ENCODE assay signal across 1 cellular context in the genomic region with DNA sequence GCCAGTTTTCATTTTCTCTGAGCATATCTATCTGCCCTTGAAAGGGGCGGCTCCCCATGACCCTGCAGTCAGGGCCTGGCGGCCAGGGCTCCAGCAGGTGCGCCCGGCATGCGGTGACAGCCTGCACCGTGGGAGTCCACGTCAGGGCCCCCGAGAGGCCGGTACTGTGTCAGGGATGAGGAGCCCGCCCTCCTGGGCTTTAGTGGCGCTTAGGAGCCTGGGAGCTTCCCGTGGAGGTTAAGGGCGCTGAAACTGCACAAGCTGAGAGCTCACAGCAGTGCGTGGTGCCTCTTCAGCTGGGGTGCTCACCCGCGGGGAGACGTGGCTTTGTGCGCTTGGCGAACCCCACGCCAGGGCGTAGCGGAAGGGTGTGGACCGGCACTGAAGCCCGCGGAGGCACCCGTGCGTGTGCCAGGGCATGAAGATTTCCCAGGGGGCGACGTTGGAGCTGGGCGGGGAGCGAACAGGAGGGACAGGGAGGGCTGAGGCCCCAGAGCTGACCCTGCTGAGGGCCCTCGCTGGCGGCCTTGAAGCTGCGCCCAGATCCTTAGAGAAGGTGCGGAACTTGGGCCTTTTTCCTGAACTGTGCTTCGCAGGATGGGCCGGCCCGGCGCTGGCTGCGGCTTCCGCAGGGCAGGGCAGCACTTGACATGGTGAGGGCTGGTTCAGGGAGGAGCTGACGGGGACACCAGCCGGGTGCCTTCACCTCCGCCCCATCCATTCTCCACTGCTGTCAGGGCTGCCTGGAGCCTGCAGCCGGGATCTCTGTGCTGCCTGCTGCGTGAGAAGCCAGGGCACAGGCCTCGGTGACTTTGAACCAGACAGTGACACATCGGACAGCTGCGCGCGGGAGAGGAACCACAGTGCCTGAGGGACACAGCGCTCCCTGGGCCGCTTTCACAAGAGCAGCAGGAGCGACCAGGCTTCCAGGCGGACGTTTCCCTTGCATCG.
A peak's percentile ranks its signal among the peaks of the same experiment; 100 is the strongest.
TF ChIP-seq lines count a peak whose summit lies in the region.

No MANE protein-coding gene starts in this region.

TF ChIP-seq in HepG2, 621 proteins besides CTCF, POLR2A, EP300 and RAD21 (continued from another document):
- TF ChIP-seq, protein P1, sequence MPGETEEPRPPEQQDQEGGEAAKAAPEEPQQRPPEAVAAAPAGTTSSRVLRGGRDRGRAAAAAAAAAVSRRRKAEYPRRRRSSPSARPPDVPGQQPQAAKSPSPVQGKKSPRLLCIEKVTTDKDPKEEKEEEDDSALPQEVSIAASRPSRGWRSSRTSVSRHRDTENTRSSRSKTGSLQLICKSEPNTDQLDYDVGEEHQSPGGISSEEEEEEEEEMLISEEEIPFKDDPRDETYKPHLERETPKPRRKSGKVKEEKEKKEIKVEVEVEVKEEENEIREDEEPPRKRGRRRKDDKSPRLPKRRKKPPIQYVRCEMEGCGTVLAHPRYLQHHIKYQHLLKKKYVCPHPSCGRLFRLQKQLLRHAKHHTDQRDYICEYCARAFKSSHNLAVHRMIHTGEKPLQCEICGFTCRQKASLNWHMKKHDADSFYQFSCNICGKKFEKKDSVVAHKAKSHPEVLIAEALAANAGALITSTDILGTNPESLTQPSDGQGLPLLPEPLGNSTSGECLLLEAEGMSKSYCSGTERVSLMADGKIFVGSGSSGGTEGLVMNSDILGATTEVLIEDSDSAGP (CRISPR knock-in tag; IDR thresholded peaks at IDR 0.05; ENCODE audit: borderline replicate concordance): peak; percentile 64; the same call in 1 of the 2 replicates
- TF ChIP-seq ZMYM4 (CRISPR knock-in tag; IDR thresholded peaks at IDR 0.05) (peak; percentile 27; the same call in 1 of the 2 replicates), FLYWCH1 (CRISPR knock-in tag; IDR thresholded peaks at IDR 0.05) (no peak), PITX1 (CRISPR knock-in tag; IDR thresholded peaks at IDR 0.05) (peak; percentile 5; the same call in 1 of the 2 replicates), ZNF772 (CRISPR knock-in tag; IDR thresholded peaks at IDR 0.05) (0 out of 2 replicates have a peak, but pooled peaks have one; percentile 66), ZNF761 (CRISPR knock-in tag; conservative IDR thresholded peaks at IDR 0.05) (0 out of 2 replicates have a peak, but pooled peaks have one; percentile 41), NKX3-1 (CRISPR knock-in tag; IDR thresholded peaks at IDR 0.05) (no peak), ZNF768 (CRISPR knock-in tag; IDR thresholded peaks at IDR 0.05) (peak; percentile 39; the same call in 1 of the 2 replicates), SOX5 (CRISPR knock-in tag; IDR thresholded peaks at IDR 0.05; ENCODE audit: borderline replicate concordance) (peak; percentile 36; the same call in 1 of the 2 replicates), CAMTA2 (CRISPR knock-in tag; IDR thresholded peaks at IDR 0.05; ENCODE audit: borderline replicate concordance) (no peak), ZNF777 (CRISPR knock-in tag; IDR thresholded peaks at IDR 0.05) (no peak; the same call in 1 of the 2 replicates), ZNF383 (CRISPR knock-in tag; IDR thresholded peaks at IDR 0.05; ENCODE audit: borderline replicate concordance) (no peak), ZBTB3 (CRISPR knock-in tag; IDR thresholded peaks at IDR 0.05; ENCODE audit: borderline replicate concordance, low read depth) (no peak), ZEB1 (IDR thresholded peaks at IDR 0.05; ENCODE audit: insufficient replicate concordance, low read depth) (no peak), ATM (IDR thresholded peaks at IDR 0.05; ENCODE audit: borderline replicate concordance) (no peak), HNRNPH1 (optimal IDR thresholded peaks at IDR 0.05; ENCODE audit: low read depth, low read length) (no peak), NRL (CRISPR knock-in tag; IDR thresholded peaks at IDR 0.05; ENCODE audit: borderline replicate concordance) (no peak), HNRNPL (IDR thresholded peaks at IDR 0.05; ENCODE audit: low read depth, low read length) (0 out of 2 replicates have a peak, but pooled peaks have one; percentile 30), ELF1 (CRISPR knock-in tag; IDR thresholded peaks at IDR 0.05) (no peak; the same call in 1 of the 2 replicates), DR1 (CRISPR knock-in tag; IDR thresholded peaks at IDR 0.05) (0 out of 2 replicates have a peak, but pooled peaks have one; percentile 40), NR2F6 (IDR thresholded peaks at IDR 0.05) (no peak), NR2F6 (CRISPR knock-in tag; IDR thresholded peaks at IDR 0.05) (no peak), ZNF674 (CRISPR knock-in tag; IDR thresholded peaks at IDR 0.05; ENCODE audit: low read depth) (no peak), RARA (CRISPR knock-in tag; IDR thresholded peaks at IDR 0.05) (no peak), GPN1 (CRISPR knock-in tag; IDR thresholded peaks at IDR 0.05; ENCODE audit: borderline replicate concordance) (no peak), SP5 (CRISPR knock-in tag; IDR thresholded peaks at IDR 0.05; ENCODE audit: borderline replicate concordance, low read depth) (no peak), ZNF329 (CRISPR knock-in tag; IDR thresholded peaks at IDR 0.05; ENCODE audit: low read depth) (no peak), MAFG (CRISPR knock-in tag; IDR thresholded peaks at IDR 0.05) (no peak), ZNF501 (CRISPR knock-in tag; IDR thresholded peaks at IDR 0.05) (peak; percentile 45; the same call in 1 of the 2 replicates), ZNF546 (CRISPR knock-in tag; conservative IDR thresholded peaks at IDR 0.05) (0 out of 2 replicates have a peak, but pooled peaks have one; percentile 30), HHEX (CRISPR knock-in tag; IDR thresholded peaks at IDR 0.05) (no peak)
- TF ChIP-seq, protein P2, sequence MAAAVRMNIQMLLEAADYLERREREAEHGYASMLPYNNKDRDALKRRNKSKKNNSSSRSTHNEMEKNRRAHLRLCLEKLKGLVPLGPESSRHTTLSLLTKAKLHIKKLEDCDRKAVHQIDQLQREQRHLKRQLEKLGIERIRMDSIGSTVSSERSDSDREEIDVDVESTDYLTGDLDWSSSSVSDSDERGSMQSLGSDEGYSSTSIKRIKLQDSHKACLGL (CRISPR knock-in tag; IDR thresholded peaks at IDR 0.05): peak; percentile 25; the same call in 1 of the 2 replicates
- TF ChIP-seq, protein P3, sequence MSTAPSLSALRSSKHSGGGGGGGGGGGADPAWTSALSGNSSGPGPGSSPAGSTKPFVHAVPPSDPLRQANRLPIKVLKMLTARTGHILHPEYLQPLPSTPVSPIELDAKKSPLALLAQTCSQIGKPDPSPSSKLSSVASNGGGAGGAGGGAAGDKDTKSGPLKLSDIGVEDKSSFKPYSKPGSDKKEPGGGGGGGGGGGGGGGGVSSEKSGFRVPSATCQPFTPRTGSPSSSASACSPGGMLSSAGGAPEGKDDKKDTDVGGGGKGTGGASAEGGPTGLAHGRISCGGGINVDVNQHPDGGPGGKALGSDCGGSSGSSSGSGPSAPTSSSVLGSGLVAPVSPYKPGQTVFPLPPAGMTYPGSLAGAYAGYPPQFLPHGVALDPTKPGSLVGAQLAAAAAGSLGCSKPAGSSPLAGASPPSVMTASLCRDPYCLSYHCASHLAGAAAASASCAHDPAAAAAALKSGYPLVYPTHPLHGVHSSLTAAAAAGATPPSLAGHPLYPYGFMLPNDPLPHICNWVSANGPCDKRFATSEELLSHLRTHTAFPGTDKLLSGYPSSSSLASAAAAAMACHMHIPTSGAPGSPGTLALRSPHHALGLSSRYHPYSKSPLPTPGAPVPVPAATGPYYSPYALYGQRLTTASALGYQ (CRISPR knock-in tag; IDR thresholded peaks at IDR 0.05): no peak
- TF ChIP-seq, protein P4, sequence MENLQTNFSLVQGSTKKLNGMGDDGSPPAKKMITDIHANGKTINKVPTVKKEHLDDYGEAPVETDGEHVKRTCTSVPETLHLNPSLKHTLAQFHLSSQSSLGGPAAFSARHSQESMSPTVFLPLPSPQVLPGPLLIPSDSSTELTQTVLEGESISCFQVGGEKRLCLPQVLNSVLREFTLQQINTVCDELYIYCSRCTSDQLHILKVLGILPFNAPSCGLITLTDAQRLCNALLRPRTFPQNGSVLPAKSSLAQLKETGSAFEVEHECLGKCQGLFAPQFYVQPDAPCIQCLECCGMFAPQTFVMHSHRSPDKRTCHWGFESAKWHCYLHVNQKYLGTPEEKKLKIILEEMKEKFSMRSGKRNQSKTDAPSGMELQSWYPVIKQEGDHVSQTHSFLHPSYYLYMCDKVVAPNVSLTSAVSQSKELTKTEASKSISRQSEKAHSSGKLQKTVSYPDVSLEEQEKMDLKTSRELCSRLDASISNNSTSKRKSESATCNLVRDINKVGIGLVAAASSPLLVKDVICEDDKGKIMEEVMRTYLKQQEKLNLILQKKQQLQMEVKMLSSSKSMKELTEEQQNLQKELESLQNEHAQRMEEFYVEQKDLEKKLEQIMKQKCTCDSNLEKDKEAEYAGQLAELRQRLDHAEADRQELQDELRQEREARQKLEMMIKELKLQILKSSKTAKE (CRISPR knock-in tag; IDR thresholded peaks at IDR 0.05; ENCODE audit: borderline replicate concordance): no peak
- TF ChIP-seq, protein P5, sequence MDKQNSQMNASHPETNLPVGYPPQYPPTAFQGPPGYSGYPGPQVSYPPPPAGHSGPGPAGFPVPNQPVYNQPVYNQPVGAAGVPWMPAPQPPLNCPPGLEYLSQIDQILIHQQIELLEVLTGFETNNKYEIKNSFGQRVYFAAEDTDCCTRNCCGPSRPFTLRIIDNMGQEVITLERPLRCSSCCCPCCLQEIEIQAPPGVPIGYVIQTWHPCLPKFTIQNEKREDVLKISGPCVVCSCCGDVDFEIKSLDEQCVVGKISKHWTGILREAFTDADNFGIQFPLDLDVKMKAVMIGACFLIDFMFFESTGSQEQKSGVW (CRISPR knock-in tag; IDR thresholded peaks at IDR 0.05; ENCODE audit: borderline replicate concordance): no peak
- TF ChIP-seq, protein P6, sequence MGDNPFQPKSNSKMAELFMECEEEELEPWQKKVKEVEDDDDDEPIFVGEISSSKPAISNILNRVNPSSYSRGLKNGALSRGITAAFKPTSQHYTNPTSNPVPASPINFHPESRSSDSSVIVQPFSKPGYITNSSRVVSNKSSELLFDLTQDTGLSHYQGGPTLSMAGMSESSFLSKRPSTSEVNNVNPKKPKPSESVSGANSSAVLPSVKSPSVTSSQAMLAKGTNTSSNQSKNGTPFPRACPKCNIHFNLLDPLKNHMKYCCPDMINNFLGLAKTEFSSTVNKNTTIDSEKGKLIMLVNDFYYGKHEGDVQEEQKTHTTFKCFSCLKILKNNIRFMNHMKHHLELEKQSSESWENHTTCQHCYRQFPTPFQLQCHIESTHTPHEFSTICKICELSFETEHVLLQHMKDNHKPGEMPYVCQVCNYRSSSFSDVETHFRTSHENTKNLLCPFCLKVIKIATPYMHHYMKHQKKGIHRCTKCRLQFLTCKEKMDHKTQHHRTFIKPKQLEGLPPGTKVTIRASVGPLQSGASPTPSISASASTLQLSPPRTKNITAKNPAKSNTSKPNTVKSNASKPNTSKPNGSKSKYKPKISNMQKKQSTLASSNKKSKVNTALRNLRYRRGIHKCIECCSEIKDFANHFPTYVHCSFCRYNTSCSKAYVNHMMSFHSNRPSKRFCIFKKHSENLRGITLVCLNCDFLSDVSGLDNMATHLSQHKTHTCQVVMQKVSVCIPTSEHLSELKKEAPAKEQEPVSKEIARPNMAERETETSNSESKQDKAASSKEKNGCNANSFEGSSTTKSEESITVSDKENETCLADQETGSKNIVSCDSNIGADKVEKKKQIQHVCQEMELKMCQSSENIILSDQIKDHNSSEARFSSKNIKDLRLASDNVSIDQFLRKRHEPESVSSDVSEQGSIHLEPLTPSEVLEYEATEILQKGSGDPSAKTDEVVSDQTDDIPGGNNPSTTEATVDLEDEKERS (CRISPR knock-in tag; IDR thresholded peaks at IDR 0.05): 0 out of 2 replicates have a peak, but pooled peaks have one; percentile 19
- TF ChIP-seq, protein P7, sequence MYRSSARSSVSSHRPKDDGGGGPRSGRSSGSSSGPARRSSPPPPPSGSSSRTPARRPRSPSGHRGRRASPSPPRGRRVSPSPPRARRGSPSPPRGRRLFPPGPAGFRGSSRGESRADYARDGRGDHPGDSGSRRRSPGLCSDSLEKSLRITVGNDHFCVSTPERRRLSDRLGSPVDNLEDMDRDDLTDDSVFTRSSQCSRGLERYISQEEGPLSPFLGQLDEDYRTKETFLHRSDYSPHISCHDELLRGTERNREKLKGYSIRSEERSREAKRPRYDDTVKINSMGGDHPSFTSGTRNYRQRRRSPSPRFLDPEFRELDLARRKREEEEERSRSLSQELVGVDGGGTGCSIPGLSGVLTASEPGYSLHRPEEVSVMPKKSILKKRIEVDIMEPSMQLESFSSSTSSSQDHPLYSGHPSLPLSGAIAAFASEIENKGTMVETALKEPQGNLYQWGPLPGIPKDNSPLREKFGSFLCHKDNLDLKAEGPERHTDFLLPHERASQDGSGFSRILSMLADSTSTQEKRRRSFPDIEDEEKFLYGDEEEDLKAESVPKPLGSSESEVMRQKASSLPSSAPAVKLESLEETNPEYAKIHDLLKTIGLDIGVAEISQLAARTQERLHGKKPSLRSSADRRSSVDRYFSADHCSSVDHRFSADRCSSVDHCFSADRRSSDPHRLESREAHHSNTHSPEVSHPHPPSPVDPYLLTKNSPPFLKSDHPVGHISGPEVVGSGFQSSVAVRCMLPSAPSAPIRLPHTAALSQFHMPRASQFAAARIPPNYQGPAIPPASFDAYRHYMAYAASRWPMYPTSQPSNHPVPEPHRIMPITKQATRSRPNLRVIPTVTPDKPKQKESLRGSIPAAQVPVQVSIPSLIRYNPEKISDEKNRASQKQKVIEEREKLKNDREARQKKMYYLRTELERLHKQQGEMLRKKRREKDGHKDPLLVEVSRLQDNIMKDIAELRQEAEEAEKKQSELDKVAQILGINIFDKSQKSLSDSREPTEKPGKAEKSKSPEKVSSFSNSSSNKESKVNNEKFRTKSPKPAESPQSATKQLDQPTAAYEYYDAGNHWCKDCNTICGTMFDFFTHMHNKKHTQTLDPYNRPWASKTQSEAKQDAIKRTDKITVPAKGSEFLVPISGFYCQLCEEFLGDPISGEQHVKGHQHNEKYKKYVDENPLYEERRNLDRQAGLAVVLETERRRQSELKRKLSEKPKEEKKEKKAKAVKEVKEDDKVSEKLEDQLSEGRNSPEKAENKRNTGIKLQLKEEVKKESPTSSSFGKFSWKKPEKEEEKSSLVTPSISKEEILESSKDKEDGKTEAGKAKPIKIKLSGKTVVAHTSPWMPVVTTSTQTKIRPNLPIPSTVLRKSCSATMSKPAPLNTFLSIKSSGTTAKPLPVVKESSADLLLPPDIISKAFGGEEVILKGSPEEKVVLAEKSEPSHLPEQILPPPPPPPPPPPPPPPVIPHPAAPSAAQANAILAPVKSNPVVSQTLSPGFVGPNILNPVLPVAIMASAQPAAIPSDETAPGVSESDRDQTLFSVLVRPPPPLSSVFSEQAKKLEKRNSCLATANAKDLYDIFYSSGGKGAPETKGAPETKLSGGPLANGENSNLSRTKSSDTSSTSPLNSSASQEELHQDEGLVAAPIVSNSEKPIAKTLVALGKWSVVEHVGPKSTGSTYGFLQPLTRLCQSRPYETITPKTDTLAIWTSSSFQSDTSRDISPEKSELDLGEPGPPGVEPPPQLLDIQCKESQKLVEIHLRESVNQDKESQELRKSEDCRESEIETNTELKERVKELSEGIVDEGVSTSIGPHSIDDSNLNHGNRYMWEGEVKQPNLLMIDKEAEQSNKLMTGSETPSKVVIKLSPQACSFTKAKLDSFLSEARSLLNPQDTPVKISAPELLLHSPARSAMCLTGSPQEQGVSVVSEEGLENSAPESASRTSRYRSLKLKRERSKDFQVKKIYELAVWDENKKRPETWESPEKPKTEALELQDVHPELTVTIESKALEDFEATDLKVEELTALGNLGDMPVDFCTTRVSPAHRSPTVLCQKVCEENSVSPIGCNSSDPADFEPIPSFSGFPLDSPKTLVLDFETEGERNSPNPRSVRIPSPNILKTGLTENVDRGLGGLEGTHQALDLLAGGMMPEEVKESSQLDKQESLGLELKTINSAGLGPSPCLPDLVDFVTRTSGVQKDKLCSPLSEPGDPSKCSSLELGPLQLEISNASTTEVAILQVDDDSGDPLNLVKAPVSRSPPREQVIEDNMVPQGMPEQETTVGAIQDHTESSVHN (CRISPR knock-in tag; IDR thresholded peaks at IDR 0.05): no peak
